In genomic region chr6:125808591-125808990, GRCh38 we compare ENCODE assay signal across 19 cellular contexts. TPM values are rescaled to one million over a fixed set of nuclear protein-coding genes. Genes with fewer than 3 reads are reported as not detected.
A peak's percentile ranks its signal among the peaks of the same experiment; 100 is the strongest.
DNase-seq lines count a peak whose midpoint lies in the region; ATAC-seq and TF ChIP-seq lines count a peak whose summit lies in the region.
"Had no signal": no experiment of that assay in that cellular context is flagged by ENCODE, and none has a peak within 500 bp of the region (broad histone marks: within the 10 kb centered on the region; RNA-seq: fewer than 3 reads in every experiment).

No MANE protein-coding gene starts in this region.

- H3K27ac Mint-ChIP-seq in stimulated activated naive CD8-positive, alpha-beta T cell treated with anti-CD3 and anti-CD28 coated beads, Interleukin-15, Interleukin-2, amounts not matched to agents 100 ng/mL and 50 ng/mL, for 24 hours: peak overlapping the region; percentile 82
- H3K27ac Mint-ChIP-seq in stimulated activated naive CD8-positive, alpha-beta T cell treated with anti-CD3 and anti-CD28 coated beads, Interleukin-15, amount 100 ng/mL, for 72 hours: no peak overlapping the region

- no peaks in the 10 kb centered on the region for H3K9me3 Mint-ChIP-seq in stimulated activated naive CD8-positive, alpha-beta T cell treated with anti-CD3 and anti-CD28 coated beads, Interleukin-15, Interleukin-2, amounts not matched to agents 100 ng/mL and 50 ng/mL, for 24 hours
- H3K9me3 Mint-ChIP-seq in stimulated activated naive CD8-positive, alpha-beta T cell treated with anti-CD3 and anti-CD28 coated beads, Interleukin-15, amount 100 ng/mL, for 72 hours: no peaks in the 10 kb centered on the region

- no peaks in the 10 kb centered on the region for H3K9me2 ChIP-seq in OCI-LY1 (ENCODE audit: low read depth, low read length)

- H3K23ac ChIP-seq in neuronal stem cell (ENCODE audit: low read depth, low read length, poor library complexity): no peak overlapping the region

- no peaks in the 10 kb centered on the region for H4K20me1 ChIP-seq in OCI-LY1 (ENCODE audit: insufficient read depth, low read length)

- H2AFZ ChIP-seq in OCI-LY1 (ENCODE audit: low read length) (no peak overlapping the region), neuronal stem cell (ENCODE audit: low read length) (no peak overlapping the region)
- H2AFZ ChIP-seq: GM23248 had no signal

- H3K27me3 Mint-ChIP-seq in stimulated activated naive CD8-positive, alpha-beta T cell treated with anti-CD3 and anti-CD28 coated beads, Interleukin-15, Interleukin-2, amounts not matched to agents 100 ng/mL and 50 ng/mL, for 24 hours: no peaks in the 10 kb centered on the region
- H3K27me3 Mint-ChIP-seq in stimulated activated naive CD8-positive, alpha-beta T cell treated with anti-CD3 and anti-CD28 coated beads, Interleukin-15, amount 100 ng/mL, for 72 hours: no peaks in the 10 kb centered on the region

- H3K79me2 ChIP-seq in OCI-LY1 (ENCODE audit: insufficient read depth, low read length): peaks cover 46% of the 10 kb centered on the region

- H3K9ac ChIP-seq in OCI-LY1 (ENCODE audit: low read length) (no peak overlapping the region; the same call in 1 of the 2 replicates), neuronal stem cell (ENCODE audit: low read depth, low read length, poor library complexity) (no peak overlapping the region)
- H3K9ac ChIP-seq: BLaER1 treated with 17β-estradiol and CSF1 and Interleukin-3, amounts not matched to agents 10 nM and 100 nM; GM23248 had no signal

- no peak overlapping the region for H2BK5ac ChIP-seq in neuronal stem cell (ENCODE audit: low read length)

- no peak for DNase-seq in stimulated activated naive CD8-positive, alpha-beta T cell treated with anti-CD3 and anti-CD28 coated beads, Interleukin-15, amount 100 ng/mL, for 72 hours
- DNase-seq in caudate nucleus (lab: John Stamatoyannopoulos, UW): no peak
- DNase-seq in NCI-H524 (lab: John Stamatoyannopoulos, UW): no peak
- no peak for DNase-seq in neuronal stem cell (ENCODE audit: low spot score)
- DNase-seq in AG08396 (ENCODE audit: low spot score): no peak
- DNase-seq: DMS79 treated with DMSO at 0.1 percent for 48 hours; GM23248; HCEC 1CT; NCI-H1694 treated with DMSO at 0.1 percent for 48 hours; NCI-H748 treated with DMSO at 0.1 percent for 48 hours; NK-92 treated with Interleukin-12 subunit alpha and Interleukin-12 subunit beta, amount 100 ng/mL, for 24 hours; SHP77 had no signal

- H3K18ac ChIP-seq in neuronal stem cell (ENCODE audit: low read length): no peak overlapping the region

- H2BK15ac ChIP-seq in neuronal stem cell (ENCODE audit: low read length): no peak overlapping the region

- H3K4me1 ChIP-seq in OCI-LY1 (ENCODE audit: insufficient read depth, low read length, severe bottlenecking): peaks cover 87% of the 10 kb centered on the region
- peaks cover 2 to 6% of the 10 kb centered on the region in 2 donors for H3K4me1 ChIP-seq in neuronal stem cell (ENCODE audit: control insufficient read depth in 2 of 2, insufficient read depth in 1 of 2, low read depth in 1 of 2, low read length in 2 of 2)

- H3K36me3 Mint-ChIP-seq in stimulated activated naive CD8-positive, alpha-beta T cell treated with anti-CD3 and anti-CD28 coated beads, Interleukin-15, Interleukin-2, amounts not matched to agents 100 ng/mL and 50 ng/mL, for 24 hours (ENCODE audit: low read depth): peaks cover 33% of the 10 kb centered on the region

- H2BK120ac ChIP-seq in neuronal stem cell (ENCODE audit: low read depth, low read length): no peak overlapping the region

- H3K4ac ChIP-seq in neuronal stem cell (ENCODE audit: low read length): no peak overlapping the region

- ATAC-seq in stimulated activated naive CD8-positive, alpha-beta T cell treated with anti-CD3 and anti-CD28 coated beads, Interleukin-15, amount 100 ng/mL, for 72 hours: no peak
- ATAC-seq in GM19395 (IDR thresholded peaks at IDR 0.05; ENCODE audit: unreplicated experiment): no peak
- ATAC-seq: K562 had no signal

- peak overlapping the region; percentile 74 for H3K27ac ChIP-seq in OCI-LY1 (ENCODE audit: low read depth, low read length, poor library complexity, severe bottlenecking)
- H3K27ac ChIP-seq in caudate nucleus (ENCODE audit: low read depth, low read length): peak overlapping the region; percentile 14
- H3K27ac ChIP-seq in neuronal stem cell (replicated peaks; ENCODE audit: low read length): no peak overlapping the region
- H3K27ac ChIP-seq: A549; BLaER1 treated with 17β-estradiol and CSF1 and Interleukin-3, amounts not matched to agents 10 nM and 100 nM; GM23248; SK-N-MC had no signal

- no peak overlapping the region for H2BK12ac ChIP-seq in neuronal stem cell (ENCODE audit: low read length)

- H3K36me3 ChIP-seq in OCI-LY1 (ENCODE audit: insufficient read depth, low read length): peaks cover 4% of the 10 kb centered on the region; the same call in 1 of the 2 replicates
- H3K36me3 ChIP-seq in neuronal stem cell (replicated peaks in 1 of 2; ENCODE audit: control insufficient read depth in 2 of 2, insufficient read depth in 2 of 2, low read length in 2 of 2): no peaks in the 10 kb centered on the region

- peak overlapping the region; percentile 56 for H3K4me2 ChIP-seq in OCI-LY1 (ENCODE audit: low read length)
- H3K4me2 ChIP-seq in neuronal stem cell (ENCODE audit: insufficient read depth, low read length, poor library complexity, severe bottlenecking): no peak overlapping the region
- H3K4me2 ChIP-seq: A549; BLaER1 treated with 17β-estradiol and CSF1 and Interleukin-3, amounts not matched to agents 10 nM and 100 nM had no signal

- H3F3A ChIP-seq in OCI-LY1 (ENCODE audit: insufficient read depth, low read length): no peaks in the 10 kb centered on the region

- H3K4me1 Mint-ChIP-seq in stimulated activated naive CD8-positive, alpha-beta T cell treated with anti-CD3 and anti-CD28 coated beads, Interleukin-15, Interleukin-2, amounts not matched to agents 100 ng/mL and 50 ng/mL, for 24 hours (ENCODE audit: low read depth): peaks cover 87% of the 10 kb centered on the region
- H3K4me1 Mint-ChIP-seq in stimulated activated naive CD8-positive, alpha-beta T cell treated with anti-CD3 and anti-CD28 coated beads, Interleukin-15, amount 100 ng/mL, for 72 hours: peaks cover 73% of the 10 kb centered on the region

- H3K79me1 ChIP-seq in neuronal stem cell (ENCODE audit: low read depth, low read length): peaks cover 2% of the 10 kb centered on the region

- no peak overlapping the region for H2AK5ac ChIP-seq in neuronal stem cell (ENCODE audit: low read depth, low read length)

- H3K14ac ChIP-seq in neuronal stem cell (ENCODE audit: low read length): no peak overlapping the region

- H3K4me3 ChIP-seq in OCI-LY1 (ENCODE audit: low read depth, low read length, poor library complexity, severe bottlenecking) (peak overlapping the region; percentile 17), neuronal stem cell (ENCODE audit: low read length in 2 of 2) (no peak overlapping the region)
- H3K4me3 ChIP-seq: A549; BLaER1 treated with 17β-estradiol and CSF1 and Interleukin-3, amounts not matched to agents 10 nM and 100 nM; GM23248; K562; SK-N-MC had no signal

- H3K4me3 Mint-ChIP-seq in stimulated activated naive CD8-positive, alpha-beta T cell treated with anti-CD3 and anti-CD28 coated beads, Interleukin-15, Interleukin-2, amounts not matched to agents 100 ng/mL and 50 ng/mL, for 24 hours: no peak overlapping the region
- peak overlapping the region in 1 of 2 donors; percentile 4 for H3K4me3 Mint-ChIP-seq in stimulated activated naive CD8-positive, alpha-beta T cell treated with anti-CD3 and anti-CD28 coated beads, Interleukin-15, amount 100 ng/mL, for 72 hours

- no peak overlapping the region for H4K8ac ChIP-seq in neuronal stem cell (ENCODE audit: low read depth, low read length)

- no peak for TF ChIP-seq CTCF in OCI-LY1 (IDR thresholded peaks at IDR 0.05; ENCODE audit: low read length)

- no peaks in the 10 kb centered on the region for H3K27me3 ChIP-seq in OCI-LY1 (ENCODE audit: insufficient read depth, low read length)
- H3K27me3 ChIP-seq in neuronal stem cell (ENCODE audit: control insufficient read depth in 3 of 3, insufficient read depth in 3 of 3, low read depth in 1 of 3, low read length in 3 of 3): no peaks in the 10 kb centered on the region

- H3K9me3 ChIP-seq in OCI-LY1 (ENCODE audit: low read length) (no peaks in the 10 kb centered on the region), neuronal stem cell (replicated peaks in 1 of 2; ENCODE audit: control insufficient read depth in 2 of 2, insufficient read depth in 1 of 2, low read depth in 1 of 2, low read length in 2 of 2) (no peaks in the 10 kb centered on the region)
- H3K9me3 ChIP-seq: A549; BLaER1 treated with 17β-estradiol and CSF1 and Interleukin-3, amounts not matched to agents 10 nM and 100 nM had no signal

- H4K91ac ChIP-seq in neuronal stem cell (ENCODE audit: low read depth, low read length, poor library complexity): no peak overlapping the region

RNA-seq across cellular contexts. Expression of gene NCOA7, which starts 17.8 kb away (rescaled TPM):
- polyA plus RNA-seq in neuronal stem cell (2013, experiment 1 of 2): 3.4 TPM
- 4.0 TPM for polyA plus RNA-seq in neuronal stem cell (2013, experiment 2 of 2)

RNA-seq across cellular contexts. Expression of gene HEY2, which starts 59.2 kb away (rescaled TPM):
- polyA plus RNA-seq in neuronal stem cell (2013, experiment 1 of 2): 0.36 TPM
- 0.25 TPM for polyA plus RNA-seq in neuronal stem cell (2013, experiment 2 of 2)
- polyA plus RNA-seq: GM23248 had no signal
